ENCODE assay signal across 8 cellular contexts in the genomic region with DNA sequence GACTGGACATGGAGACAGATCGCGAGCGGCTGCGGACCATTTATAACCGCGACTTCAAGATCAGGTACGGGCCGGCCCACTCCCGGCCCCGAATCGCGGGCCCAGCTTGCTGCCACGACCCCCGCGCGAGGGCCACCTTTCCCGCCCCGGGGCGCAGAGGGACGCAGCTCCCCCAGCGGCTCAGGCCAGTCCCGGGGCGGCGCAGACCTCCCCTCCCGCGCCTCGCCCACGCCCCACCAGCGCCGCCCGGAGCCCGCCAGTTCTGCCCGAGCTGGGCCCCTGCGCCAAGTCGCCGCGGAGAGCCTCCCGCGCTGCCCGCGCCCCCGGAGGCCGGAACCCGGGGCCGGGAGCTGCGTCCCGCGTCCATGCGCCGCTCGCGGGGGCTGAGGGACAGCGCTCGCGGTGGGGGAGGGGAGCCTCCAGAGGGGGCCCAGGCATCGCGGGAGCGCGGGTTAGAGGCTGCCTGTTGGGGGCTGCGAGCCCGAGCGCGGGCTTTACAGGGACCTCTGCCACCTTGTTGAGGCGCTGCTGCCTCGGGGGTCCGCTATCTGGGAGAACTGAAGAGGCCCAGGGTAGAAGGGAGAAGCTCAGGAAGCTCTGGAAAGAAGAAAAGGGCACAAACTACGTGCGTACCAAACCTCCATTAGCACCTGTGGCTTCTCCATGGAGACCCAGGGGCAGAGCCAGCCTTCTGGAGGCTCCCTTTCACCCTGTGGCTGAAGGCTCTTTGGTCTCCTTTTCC. TPM values are rescaled to one million over a fixed set of nuclear protein-coding genes. Genes with fewer than 3 reads are reported as not detected.
DNase-seq lines count a peak whose midpoint lies in the region; ATAC-seq, FAIRE-seq and TF ChIP-seq lines count a peak whose summit lies in the region.

No MANE protein-coding gene starts in this region.

- H3K9me3 Mint-ChIP-seq in Caco-2 (ENCODE audit: unreplicated experiment): no peaks in the 10 kb centered on the region

- BruUV-seq in Caco-2 (replicated peaks; lab: Mats Ljungman, UMichigan): no TSS peak

- peak; percentile 38 for ATAC-seq in GM21515 (IDR thresholded peaks at IDR 0.05; ENCODE audit: unreplicated experiment)
- peak; percentile 72 for ATAC-seq in left colon

- peak overlapping the region; percentile 98 for H3K27ac Mint-ChIP-seq in Caco-2 (ENCODE audit: unreplicated experiment)

- TF ChIP-seq CTCF in Caco-2 (IDR thresholded peaks at IDR 0.05; ENCODE audit: insufficient read depth in 1 of 2, low read depth in 1 of 2, low read length in 1 of 2, severe bottlenecking in 1 of 2, unreplicated experiment in 1 of 2) (no peak), bronchial epithelial cell (IDR thresholded peaks at IDR 0.05; ENCODE audit: insufficient read depth, low read length, severe bottlenecking) (peak; percentile 1)

- H3K27me3 ChIP-seq in Caco-2 (replicated peaks; ENCODE audit: control insufficient read depth, insufficient read depth, low read length): no peaks in the 10 kb centered on the region
- H3K27me3 ChIP-seq in bronchial epithelial cell (ENCODE audit: control insufficient read depth, insufficient read depth, low read length): no peaks in the 10 kb centered on the region

- H3K36me3 Mint-ChIP-seq in Caco-2 (ENCODE audit: insufficient read depth, unreplicated experiment): peaks cover 44% of the 10 kb centered on the region

- no peaks in the 10 kb centered on the region for H3K27me3 Mint-ChIP-seq in Caco-2 (ENCODE audit: insufficient read depth, unreplicated experiment)

- intact Hi-C loops in Caco-2 (cut with micrococcal nuclease; ENCODE audit: unreplicated experiment): loop anchor here (1.0 to 5.0 kb wide), 3 partner anchors 24 to 58 kb away; a partner anchor contains a TSS
- intact Hi-C loops in left colon (cut with DNase I, micrococcal nuclease): loop anchor here in 1 of 2 donors (10.0 kb wide), 1 partner anchor 50 kb away; no protein-coding TSS in a partner anchor

- peaks cover 13% of the 10 kb centered on the region for H3K4me1 Mint-ChIP-seq in Caco-2 (ENCODE audit: low read depth, unreplicated experiment)

- no peaks in the 10 kb centered on the region for H3K9me3 ChIP-seq in Caco-2

- POLR2A ChIA-PET in Caco-2 (lab: Charles Lee): interaction anchor here (1.6 to 1.7 kb wide), 2 partner anchors 24 to 30 kb away, joined by 6 to 27 read pairs; no protein-coding TSS in a partner anchor

- peak overlapping the region; percentile 53 for H3K4me3 ChIP-seq in Caco-2 (ENCODE audit: low read depth, low read length)
- peak overlapping the region; percentile 81 for H3K4me3 ChIP-seq in Jurkat, Clone E6-1 (ENCODE audit: low read length)
- H3K4me3 ChIP-seq in bronchial epithelial cell (ENCODE audit: low read depth, low read length): peak overlapping the region; percentile 87

- H3K4me3 Mint-ChIP-seq in Caco-2 (ENCODE audit: unreplicated experiment): peak overlapping the region; percentile 88

- DNase-seq in Caco-2: peak in 1 of 2 experiments; percentile 59
- peak; percentile 20 for DNase-seq in Jurkat, Clone E6-1 (ENCODE audit: low read depth, low spot score)
- DNase-seq in UCSD-AML1 (lab: John Stamatoyannopoulos, UW; ENCODE audit: unreplicated experiment): peak; percentile 73
- DNase-seq in bronchial epithelial cell (ENCODE audit: low read depth): no peak
- peak; percentile 43 to 69 for DNase-seq in left colon
- peak; percentile 53 for DNase-seq in stimulated activated CD4-positive, alpha-beta T cell treated with anti-CD3 and anti-CD28 coated beads, Interleukin-4, amount 100 ng/mL, for 1 hour
- no peak for DNase-seq in SW 1271 (lab: John Stamatoyannopoulos, UW)

- CTCF ChIA-PET in Caco-2 (lab: Charles Lee): interaction anchor here (0.5 to 2.0 kb wide), 7 partner anchors 10 to 478 kb away, joined by 3 to 24 read pairs (median 6); no protein-coding TSS in a partner anchor

- H3K36me3 ChIP-seq in Caco-2 (ENCODE audit: control insufficient read depth, insufficient read depth, low read length): no peaks in the 10 kb centered on the region
- peaks cover 1% of the 10 kb centered on the region for H3K36me3 ChIP-seq in bronchial epithelial cell (ENCODE audit: control insufficient read depth, insufficient read depth, low read length)

- H3K4me1 ChIP-seq in Caco-2: peaks cover 14% of the 10 kb centered on the region

- FAIRE-seq in bronchial epithelial cell (lab: Jason Lieb, UNC): no peak

RNA-seq across cellular contexts. Expression of a gene that starts 0.7 kb away (rescaled TPM):
- total RNA-seq in Caco-2 (2022): 89.8 and 102 TPM in 2 replicates
- polyA plus RNA-seq in Jurkat, Clone E6-1 (2012; ENCODE audit: insufficient read depth, insufficient read length): 123 TPM
- total RNA-seq in bronchial epithelial cell: 10.3 and 23.4 TPM in 2 replicates
- 10 to 100 TPM; 63.6 to 88.0 TPM for total RNA-seq in left colon

RNA-seq across cellular contexts. Expression of a gene that starts 31.8 kb away (rescaled TPM):
- 128 and 134 TPM in 2 replicates for total RNA-seq in Caco-2 (2022)
- polyA plus RNA-seq in Jurkat, Clone E6-1 (2012; ENCODE audit: insufficient read depth, insufficient read length): 216 TPM
- total RNA-seq in bronchial epithelial cell: 420 and 469 TPM in 2 replicates
- total RNA-seq in left colon: 100 to 1,000 TPM; 466 to 701 TPM

RNA-seq across cellular contexts. Expression of a gene that starts 40.0 kb away (rescaled TPM):
- total RNA-seq in Caco-2 (2022): 1.1 and 1.5 TPM in 2 replicates
- 1.5 TPM for polyA plus RNA-seq in Jurkat, Clone E6-1 (2012; ENCODE audit: insufficient read depth, insufficient read length)
- total RNA-seq in bronchial epithelial cell: 4.0 and 4.5 TPM in 2 replicates
- total RNA-seq in left colon: 1 to 10 TPM; 1.1 to 1.2 TPM

RNA-seq across cellular contexts. Expression of a gene that starts 55.5 kb away (rescaled TPM):
- 82.4 and 98.7 TPM in 2 replicates for total RNA-seq in Caco-2 (2022)
- polyA plus RNA-seq in Jurkat, Clone E6-1 (2012; ENCODE audit: insufficient read depth, insufficient read length): 184 TPM
- 235 and 265 TPM in 2 replicates for total RNA-seq in bronchial epithelial cell
- 100 to 1,000 TPM; 161 to 162 TPM for total RNA-seq in left colon

RNA-seq across cellular contexts. Expression of a gene that starts 56.2 kb away (rescaled TPM):
- total RNA-seq in Caco-2 (2022) (12.6 and 13.6 TPM in 2 replicates), bronchial epithelial cell (10.8 and 13.8 TPM in 2 replicates), left colon (10 to 100 TPM; 15.5 to 16.1 TPM)
- polyA plus RNA-seq in Jurkat, Clone E6-1 (2012; ENCODE audit: insufficient read depth, insufficient read length): 28.3 TPM

Comparison
In these comparisons a context has a peak if more than half of its experiments do, and no peak if none do; other contexts are left out.
1. DNase-seq: peak in Jurkat, Clone E6-1 (single experiment), UCSD-AML1 (single experiment), left colon (2 of 2) and stimulated activated CD4-positive, alpha-beta T cell treated with anti-CD3 and anti-CD28 coated beads, Interleukin-4, amount 100 ng/mL, for 1 hour (single experiment); none in bronchial epithelial cell (single experiment) and SW 1271 (0 of 2).
2. Peak in every context shown above with its lines, with median percentiles within 50 percentile points of each other: H3K4me3 ChIP-seq.